Comparison of ENCODE assay signal across 22 cellular contexts in genomic region chr1:182670032-182670431, GRCh38. TPM values are rescaled to one million over a fixed set of nuclear protein-coding genes. Genes with fewer than 3 reads are reported as not detected.
"Had no signal": no experiment of that assay in that cellular context is flagged by ENCODE, and none has a peak within 500 bp of the region (broad histone marks: within the 10 kb centered on the region; RNA-seq: fewer than 3 reads in every experiment).

No MANE protein-coding gene starts in this region.

- H3K4me3 Mint-ChIP-seq: effector memory CD8-positive, alpha-beta T cell; naive B cell; nephron had no signal

- H3K4me3 ChIP-seq: esophagus squamous epithelium, gastroesophageal sphincter, hepatocyte, psoas muscle, sigmoid colon, skin epidermis, stomach, thoracic aorta had no signal

- H3K27ac Mint-ChIP-seq: effector memory CD8-positive, alpha-beta T cell; naive B cell; nephron had no signal

- DNase-seq: effector memory CD8-positive, alpha-beta T cell; esophagus squamous epithelium; foreskin fibroblast; kidney glomerular epithelial cell; naive B cell; psoas muscle; sigmoid colon; stimulated activated CD4-positive, alpha-beta T cell treated with anti-CD3 and anti-CD28 coated beads, Interleukin-2, amount 100 ng/mL, for 24 hours; stimulated activated naive CD4-positive, alpha-beta T cell; stomach; substantia nigra; trophoblast cell had no signal

- H3K27ac ChIP-seq: esophagus squamous epithelium, gastroesophageal sphincter, hepatocyte, neutrophil, psoas muscle, sigmoid colon, skin epidermis, stomach, thoracic aorta had no signal

- H2AFZ ChIP-seq: hepatocyte had no signal

- H3K9me3 Mint-ChIP-seq: effector memory CD8-positive, alpha-beta T cell; naive B cell; nephron had no signal

- ATAC-seq: effector memory CD8-positive, alpha-beta T cell; gastroesophageal sphincter; psoas muscle had no signal

- H3K9me3 ChIP-seq: esophagus squamous epithelium, gastroesophageal sphincter, neutrophil, psoas muscle, sigmoid colon, stomach, thoracic aorta had no signal

- H3K36me3 Mint-ChIP-seq: naive B cell had no signal

- H3K4me1 ChIP-seq: esophagus squamous epithelium had no signal

- H3K4me1 Mint-ChIP-seq: naive B cell had no signal

- H3K4me2 ChIP-seq: hepatocyte had no signal

- H3K36me3 ChIP-seq: esophagus squamous epithelium, gastroesophageal sphincter, neutrophil, sigmoid colon, stomach, thoracic aorta had no signal

- H3K27me3 ChIP-seq: gastroesophageal sphincter, hepatocyte, sigmoid colon had no signal

RNA-seq across cellular contexts. Expression of gene RGS8, which starts 14.4 kb away (rescaled TPM):
- total RNA-seq: epithelial cell of proximal tubule, esophagus squamous epithelium, gastroesophageal sphincter, hepatocyte, lung microvascular endothelial cell, osteoblast, psoas muscle, stomach, thoracic aorta had no signal
- polyA plus RNA-seq: hepatocyte, liver, stomach had no signal
